Comparison of ENCODE assay signal across 10 cellular contexts in genomic region chr10:7797582-7797981, GRCh38. TPM values are rescaled to one million over a fixed set of nuclear protein-coding genes. Genes with fewer than 3 reads are reported as not detected.
A peak's percentile ranks its signal among the peaks of the same experiment; 100 is the strongest.
DNase-seq lines count a peak whose midpoint lies in the region; ATAC-seq, FAIRE-seq and TF ChIP-seq lines count a peak whose summit lies in the region.
"Had no signal": no experiment of that assay in that cellular context is flagged by ENCODE, and none has a peak within 500 bp of the region (broad histone marks: within the 10 kb centered on the region; RNA-seq: fewer than 3 reads in every experiment).

No MANE protein-coding gene starts in this region.

- no peak for TF ChIP-seq RAD21 in A549 (conservative IDR thresholded peaks at IDR 0.05 in 1 of 2, IDR thresholded peaks at IDR 0.05 in 1 of 2)

- no peak for TF ChIP-seq POLR2A in A549 (IDR thresholded peaks at IDR 0.05; ENCODE audit: low read length)

- FAIRE-seq in A549 (lab: Jason Lieb, UNC) = peak; percentile 36

- TF ChIP-seq EP300 in A549 (IDR thresholded peaks at IDR 0.05) = no peak

- H3K4me1 Mint-ChIP-seq in activated T-helper 2 cell treated with anti-CD3 and anti-CD28 coated beads, Interferon-gamma antibody, Interleukin-2, Interleukin-4, amounts not matched to agents 10 μg/mL and 5 μg/mL and 100 μg/mL, durations not matched to agents 14 hours and 24 hours and 36 hours (ENCODE audit: low read depth) = peaks cover 40% of the 10 kb centered on the region

- H3K4me3 Mint-ChIP-seq in activated T-helper 2 cell treated with anti-CD3 and anti-CD28 coated beads, Interferon-gamma antibody, Interleukin-2, Interleukin-4, amounts not matched to agents 10 μg/mL and 5 μg/mL and 100 μg/mL, durations not matched to agents 14 hours and 24 hours and 36 hours (ENCODE audit: low read depth) = no peak overlapping the region
- H3K4me3 Mint-ChIP-seq: neural crest cell had no signal

- no peaks in the 10 kb centered on the region for H3K9me3 Mint-ChIP-seq in activated T-helper 2 cell treated with anti-CD3 and anti-CD28 coated beads, Interferon-gamma antibody, Interleukin-2, Interleukin-4, amounts not matched to agents 10 μg/mL and 5 μg/mL and 100 μg/mL, durations not matched to agents 14 hours and 24 hours and 36 hours
- H3K9me3 Mint-ChIP-seq: neural crest cell had no signal

- intact Hi-C loops in activated T-helper 2 cell treated with anti-CD3 and anti-CD28 coated beads, Interferon-gamma antibody, Interleukin-2, Interleukin-4, amounts not matched to agents 10 μg/mL and 5 μg/mL and 100 μg/mL, durations not matched to agents 14 hours and 24 hours and 36 hours (cut with micrococcal nuclease) = no loop called here
- intact Hi-C loops in left cardiac atrium (cut with DNase I) = no loop called here

- in situ Hi-C loops in GM13977 (cut with MboI; ENCODE audit: low pct_unique_long_range_greater_than_20kb, low sequenced_read_pairs, unreplicated experiment) = no loop called here

- WGBS in A549 (ENCODE audit: missing lambda C conversion rate) = 62% methylated on average over 6 of the region's 6 CpGs

- H3K4me2 ChIP-seq in A549 = no peak overlapping the region

- no peak overlapping the region for H3K4me3 ChIP-seq in A549

- H3K27ac Mint-ChIP-seq in activated T-helper 2 cell treated with anti-CD3 and anti-CD28 coated beads, Interferon-gamma antibody, Interleukin-2, Interleukin-4, amounts not matched to agents 10 μg/mL and 5 μg/mL and 100 μg/mL, durations not matched to agents 14 hours and 24 hours and 36 hours = peak overlapping the region; percentile 64

- no peak for TF ChIP-seq CTCF in A549 (IDR thresholded peaks at IDR 0.05)
- no peak for TF ChIP-seq CTCF in GM13977 (IDR thresholded peaks at IDR 0.05; ENCODE audit: extremely low read depth, insufficient read depth, missing control alignments)

- H3K9me3 ChIP-seq in A549 = no peaks in the 10 kb centered on the region

- H3K27me3 Mint-ChIP-seq in activated T-helper 2 cell treated with anti-CD3 and anti-CD28 coated beads, Interferon-gamma antibody, Interleukin-2, Interleukin-4, amounts not matched to agents 10 μg/mL and 5 μg/mL and 100 μg/mL, durations not matched to agents 14 hours and 24 hours and 36 hours (ENCODE audit: low read depth) = no peaks in the 10 kb centered on the region

- H3K36me3 Mint-ChIP-seq in activated T-helper 2 cell treated with anti-CD3 and anti-CD28 coated beads, Interferon-gamma antibody, Interleukin-2, Interleukin-4, amounts not matched to agents 10 μg/mL and 5 μg/mL and 100 μg/mL, durations not matched to agents 14 hours and 24 hours and 36 hours (ENCODE audit: low read depth) = peaks cover 69% of the 10 kb centered on the region

- CTCF ChIA-PET in A549 (lab: Yijun Ruan, JAX) = interaction anchor here (1.0 to 1.5 kb wide), 2 partner anchors 10 to 31 kb away, joined by 3 read pairs; partner anchors contain the start of genes ATP5F1C and KIN

- H3K27ac ChIP-seq in A549 = no peak overlapping the region

- ATAC-seq in A549 = peak; percentile 66 to 70; a peak in 4 of 6 replicates
- ATAC-seq in left cardiac atrium = peak; percentile 39 to 86
- no peak for ATAC-seq in GM21526 (IDR thresholded peaks at IDR 0.05; ENCODE audit: low FRiP score, unreplicated experiment)
- no peak for ATAC-seq in GM19467 (IDR thresholded peaks at IDR 0.05; ENCODE audit: unreplicated experiment)

- peaks cover 16% of the 10 kb centered on the region; the same call in 2 of the 3 replicates for H3K4me1 ChIP-seq in A549

- peak; percentile 25 to 42 for DNase-seq in A549 (ENCODE audit: low read depth in 1 of 2, low spot score in 1 of 2)
- peak; percentile 57 for DNase-seq in HK-2 (ENCODE audit: unreplicated experiment)
- no peak for DNase-seq in activated T-helper 2 cell treated with anti-CD3 and anti-CD28 coated beads, Interferon-gamma antibody, Interleukin-2, Interleukin-4, amounts not matched to agents 10 μg/mL and 5 μg/mL and 100 μg/mL, durations not matched to agents 14 hours and 24 hours and 36 hours (ENCODE audit: low spot score)
- DNase-seq in left cardiac atrium = no peak
- no peak for DNase-seq in NCI-H2107 (lab: John Stamatoyannopoulos, UW)
- no peak for DNase-seq in GM13977 (ENCODE audit: low spot score)
- DNase-seq: activated CD8-positive, alpha-beta memory T cell treated with anti-CD3 and anti-CD28 coated beads, Interleukin-2, amount 50 U/mL, for 4 hours had no signal

- POLR2A ChIA-PET in A549 (lab: Yijun Ruan, JAX) = interaction anchor here (2.4 to 3.5 kb wide), 2 partner anchors 9 to 21 kb away, joined by 18 to 25 read pairs; partner anchors contain the start of genes ATP5F1C, KIN and TAF3

TF ChIP-seq in A549, 52 proteins besides CTCF, POLR2A, EP300 and RAD21:
- TF ChIP-seq RNF2 (IDR thresholded peaks at IDR 0.05; ENCODE audit: borderline replicate concordance, low read depth) (no peak), FOSL2 (IDR thresholded peaks at IDR 0.05) (no peak), FOSL2 (CRISPR knock-in tag; IDR thresholded peaks at IDR 0.05) (peak; percentile 51)
TF ChIP-seq in A549: peak in this region for 1.

RNA-seq across cellular contexts. Expression of gene ATP5F1C, which starts 9.6 kb away (rescaled TPM):
- polyA plus RNA-seq in A549 (2011; rRNA removed) (532 and 555 TPM in 2 replicates), A549 (2017; fragmentation: RNase III; extraction: RNeasy Plus Mini Kit Qiagen cat#74134 plus additional on column Dnase treatment) (432 to 458 TPM (median 447 TPM) in 3 replicates)
- 296 and 340 TPM in 2 replicates for polyA plus RNA-seq in A549 (2012; cell fraction: cytosol; rRNA removed)
- 90.5 and 99.1 TPM in 2 replicates for polyA plus RNA-seq in A549 (2012; cell fraction: nucleus; rRNA removed)
- 154 and 162 TPM in 2 replicates for polyA minus RNA-seq in A549 (2011; rRNA and poly(A)+ RNA removed)
- 354 and 403 TPM in 2 replicates for total RNA-seq in activated T-helper 2 cell treated with anti-CD3 and anti-CD28 coated beads, Interferon-gamma antibody, Interleukin-2, Interleukin-4, amounts not matched to agents 10 μg/mL and 5 μg/mL and 100 μg/mL, durations not matched to agents 14 hours and 24 hours and 36 hours
- total RNA-seq in left cardiac atrium = 100 to 1,000 TPM; 454 to 516 TPM

RNA-seq across cellular contexts. Expression of gene KIN, which starts 9.8 kb away (rescaled TPM):
- polyA plus RNA-seq in A549 (2011; rRNA removed) (10.0 and 19.0 TPM in 2 replicates), A549 (2017; fragmentation: RNase III; extraction: RNeasy Plus Mini Kit Qiagen cat#74134 plus additional on column Dnase treatment) (8.0 to 8.3 TPM (median 8.3 TPM) in 3 replicates)
- polyA plus RNA-seq in A549 (2012; cell fraction: cytosol; rRNA removed) = 1.4 and 2.1 TPM in 2 replicates
- 0.79 and 1.7 TPM in 2 replicates for polyA plus RNA-seq in A549 (2012; cell fraction: nucleus; rRNA removed)
- polyA minus RNA-seq in A549 (2011; rRNA and poly(A)+ RNA removed) = 2.2 and 2.5 TPM in 2 replicates
- 9.8 and 12.0 TPM in 2 replicates for total RNA-seq in activated T-helper 2 cell treated with anti-CD3 and anti-CD28 coated beads, Interferon-gamma antibody, Interleukin-2, Interleukin-4, amounts not matched to agents 10 μg/mL and 5 μg/mL and 100 μg/mL, durations not matched to agents 14 hours and 24 hours and 36 hours
- 10 to 100 TPM in 1 of 2 donors, 1 to 10 TPM in 1; 7.3 to 11.0 TPM for total RNA-seq in left cardiac atrium

RNA-seq across cellular contexts. Expression of gene TAF3, which starts 20.7 kb away (rescaled TPM):
- polyA plus RNA-seq in A549 (2011; rRNA removed) = 4.7 and 6.1 TPM in 2 replicates
- polyA plus RNA-seq in A549 (2012; cell fraction: cytosol; rRNA removed) = 3.0 TPM in 2 replicates
- 2.4 and 2.5 TPM in 2 replicates for polyA plus RNA-seq in A549 (2012; cell fraction: nucleus; rRNA removed)
- 5.0 to 6.0 TPM (median 5.7 TPM) in 3 replicates for polyA plus RNA-seq in A549 (2017; fragmentation: RNase III; extraction: RNeasy Plus Mini Kit Qiagen cat#74134 plus additional on column Dnase treatment)
- polyA minus RNA-seq in A549 (2011; rRNA and poly(A)+ RNA removed) = 2.8 and 3.6 TPM in 2 replicates
- 17.4 and 17.9 TPM in 2 replicates for total RNA-seq in activated T-helper 2 cell treated with anti-CD3 and anti-CD28 coated beads, Interferon-gamma antibody, Interleukin-2, Interleukin-4, amounts not matched to agents 10 μg/mL and 5 μg/mL and 100 μg/mL, durations not matched to agents 14 hours and 24 hours and 36 hours
- 1 to 10 TPM; 8.0 to 9.3 TPM for total RNA-seq in left cardiac atrium

Comparison
In these comparisons a context has a peak if more than half of its experiments do, and no peak if none do; other contexts are left out.
1. ATAC-seq: peak in A549 (2 of 2) and left cardiac atrium (2 of 2); none in GM21526 (single experiment) and GM19467 (single experiment).
2. DNase-seq: peak in A549 (2 of 2) and HK-2 (single experiment); none in activated T-helper 2 cell treated with anti-CD3 and anti-CD28 coated beads, Interferon-gamma antibody, Interleukin-2, Interleukin-4, amounts not matched to agents 10 μg/mL and 5 μg/mL and 100 μg/mL, durations not matched to agents 14 hours and 24 hours and 36 hours (single experiment), left cardiac atrium (single experiment), NCI-H2107 (single experiment) and GM13977 (single experiment).